9 cellular contexts compared by ENCODE assay signal in genomic region chr17:75326587-75326955, GRCh38. TPM values are rescaled to one million over a fixed set of nuclear protein-coding genes. Genes with fewer than 3 reads are reported as not detected.
A peak's percentile ranks its signal among the peaks of the same experiment; 100 is the strongest.
DNase-seq lines count a peak whose midpoint lies in the region; ATAC-seq, FAIRE-seq and TF ChIP-seq lines count a peak whose summit lies in the region.
"Had no signal": no experiment of that assay in that cellular context is flagged by ENCODE, and none has a peak within 500 bp of the region (broad histone marks: within the 10 kb centered on the region; RNA-seq: fewer than 3 reads in every experiment).

No MANE protein-coding gene starts in this region.

- intact Hi-C loops in cardiac septum (cut with DNase I) = no loop called here

- DNase-seq in right atrium auricular region (ENCODE audit: low spot score) (no peak), cardiac septum (ENCODE audit: low spot score) (no peak), SKM-1 (lab: John Stamatoyannopoulos, UW; ENCODE audit: unreplicated experiment) (peak; percentile 37), fibroblast of the aortic adventitia (ENCODE audit: low read depth) (peak; percentile 25), HT-29 (ENCODE audit: low spot score) (no peak), hippocampal formation (lab: John Stamatoyannopoulos, UW) (no peak), RCC 7860 (ENCODE audit: low spot score) (no peak)
- DNase-seq: occipital lobe had no signal

- H3K4me1 ChIP-seq in right atrium auricular region = peaks cover 0 to 24% of the 10 kb centered on the region in 2 donors

- no peak for FAIRE-seq in RCC 7860 (lab: Jason Lieb, UNC)

- ATAC-seq in HG03521 (IDR thresholded peaks at IDR 0.05; ENCODE audit: unreplicated experiment) = no peak

- H3K36me3 ChIP-seq in right atrium auricular region = peaks cover 14% of the 10 kb centered on the region

- H3K9me3 ChIP-seq in right atrium auricular region = no peaks in the 10 kb centered on the region

- peak overlapping the region; percentile 34 to 58 for H3K27ac ChIP-seq in right atrium auricular region

- H3K4me3 ChIP-seq in right atrium auricular region (no peak overlapping the region), fibroblast of the aortic adventitia (ENCODE audit: low read depth, low read length) (no peak overlapping the region)

- TF ChIP-seq CTCF in right atrium auricular region (IDR thresholded peaks at IDR 0.05) = no peak
- no peak for TF ChIP-seq CTCF in fibroblast of the aortic adventitia (IDR thresholded peaks at IDR 0.05; ENCODE audit: insufficient read depth, low read length)

- H3K27me3 ChIP-seq in right atrium auricular region = no peaks in the 10 kb centered on the region

RNA-seq across cellular contexts. Expression of gene SLC25A19, which starts 37.3 kb away (rescaled TPM):
- 10 to 100 TPM in 1 of 2 donors, 1 to 10 TPM in 1; 8.8 to 10.2 TPM for total RNA-seq in right atrium auricular region
- total RNA-seq in cardiac septum = 8.5 TPM
- 8.7 and 11.0 TPM in 2 replicates for total RNA-seq in fibroblast of the aortic adventitia (ENCODE audit: low replicate concordance)
- total RNA-seq in HT-29 (2014; rRNA removed; shearing (Covaris generic)) = 39.8 and 46.4 TPM in 2 replicates

RNA-seq across cellular contexts. Expression of gene MIF4GD, which starts 55.5 kb away (rescaled TPM):
- total RNA-seq in right atrium auricular region (10 to 100 TPM; 18.0 to 24.9 TPM), cardiac septum (18.1 TPM), fibroblast of the aortic adventitia (ENCODE audit: low replicate concordance) (3.8 and 9.9 TPM in 2 replicates)
- 22.8 and 28.8 TPM in 2 replicates for total RNA-seq in HT-29 (2014; rRNA removed; shearing (Covaris generic))

Comparison
In these comparisons a context has a peak if more than half of its experiments do, and no peak if none do; other contexts are left out.
1. DNase-seq: peak in SKM-1 (single experiment) and fibroblast of the aortic adventitia (single experiment); none in right atrium auricular region (single experiment), cardiac septum (single experiment), HT-29 (single experiment), hippocampal formation (0 of 2) and RCC 7860 (single experiment).